Comparison of ENCODE assay signal across 8 cellular contexts in the genomic region with DNA sequence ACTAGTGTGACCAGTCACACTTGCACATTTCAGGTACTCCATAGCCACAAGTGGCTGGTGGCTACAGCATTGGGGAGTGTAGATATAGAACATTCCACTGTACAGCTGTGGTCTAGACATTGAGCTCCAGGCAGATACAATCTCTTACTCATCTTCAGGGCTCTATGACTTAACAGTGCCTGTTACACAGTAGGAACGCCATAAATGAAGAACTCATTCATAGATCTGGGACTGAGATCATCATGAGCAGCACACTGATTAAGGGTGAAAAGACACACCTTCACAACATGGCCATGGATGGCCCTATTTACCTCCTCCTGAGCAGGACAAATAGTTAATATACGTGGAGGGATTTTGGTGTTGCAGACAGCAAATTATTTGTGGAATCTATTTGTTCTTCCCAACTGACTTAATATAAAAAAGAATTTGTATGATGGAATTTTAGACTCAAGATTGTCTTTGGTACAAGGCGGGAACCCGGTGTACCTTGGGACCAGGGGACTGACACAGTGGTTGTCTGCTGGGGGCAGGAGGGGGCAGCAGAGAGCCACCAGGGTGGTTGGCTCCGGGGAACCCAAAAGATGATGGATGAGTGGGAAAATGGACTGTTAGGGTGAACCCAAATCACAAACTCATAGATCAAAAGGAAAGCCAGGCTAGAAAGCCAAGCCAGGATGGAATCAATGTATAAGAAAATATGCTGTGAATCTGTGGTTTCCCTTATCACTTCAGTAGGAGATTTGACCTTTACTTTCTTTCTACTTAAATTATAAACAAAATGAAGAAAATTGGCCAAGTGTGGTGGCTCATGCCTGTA. TPM values are rescaled to one million over a fixed set of nuclear protein-coding genes. Genes with fewer than 3 reads are reported as not detected.
A peak's percentile ranks its signal among the peaks of the same experiment; 100 is the strongest.
DNase-seq lines count a peak whose midpoint lies in the region; ATAC-seq and TF ChIP-seq lines count a peak whose summit lies in the region.

No MANE protein-coding gene starts in this region.

- in situ Hi-C loops in G401 (cut with HindIII; ENCODE audit: low sequenced_read_pairs): no loop called here

- intact Hi-C loops in activated T-helper 2 cell treated with anti-CD3 and anti-CD28 coated beads, Interferon-gamma antibody, Interleukin-2, Interleukin-4, amounts not matched to agents 10 μg/mL and 5 μg/mL and 100 μg/mL, durations not matched to agents 14 hours and 24 hours and 36 hours (cut with micrococcal nuclease): loop anchor here (5.0 to 10.0 kb wide), 3 partner anchors 35 to 515 kb away; no protein-coding TSS in a partner anchor
- intact Hi-C loops in psoas muscle (cut with DNase I): loop anchor here (2.0 to 10.0 kb wide), 4 partner anchors 245 to 482 kb away; no protein-coding TSS in a partner anchor

- WGBS in psoas muscle, 3 donors: 37 to 46% (median 46%) methylated on average over 5 of the region's 5 CpGs

- peaks cover 5% of the 10 kb centered on the region for H3K9me3 ChIP-seq in psoas muscle

- peaks cover 9% of the 10 kb centered on the region for H3K27me3 Mint-ChIP-seq in activated T-helper 2 cell treated with anti-CD3 and anti-CD28 coated beads, Interferon-gamma antibody, Interleukin-2, Interleukin-4, amounts not matched to agents 10 μg/mL and 5 μg/mL and 100 μg/mL, durations not matched to agents 14 hours and 24 hours and 36 hours (ENCODE audit: low read depth)

- peaks cover 4% of the 10 kb centered on the region for H3K9me3 Mint-ChIP-seq in activated T-helper 2 cell treated with anti-CD3 and anti-CD28 coated beads, Interferon-gamma antibody, Interleukin-2, Interleukin-4, amounts not matched to agents 10 μg/mL and 5 μg/mL and 100 μg/mL, durations not matched to agents 14 hours and 24 hours and 36 hours

- H3K4me3 ChIP-seq in HL-60 (replicated peaks; ENCODE audit: insufficient read depth, low read length) (no peak overlapping the region), psoas muscle (no peak overlapping the region)

- peak in 3 of 4 donors; percentile 78 to 83 (median 78) for ATAC-seq in psoas muscle
- ATAC-seq in GM21723 (IDR thresholded peaks at IDR 0.05; ENCODE audit: unreplicated experiment): no peak
- ATAC-seq in GM18520 (IDR thresholded peaks at IDR 0.05; ENCODE audit: unreplicated experiment): no peak

- no peaks in the 10 kb centered on the region for H3K36me3 Mint-ChIP-seq in activated T-helper 2 cell treated with anti-CD3 and anti-CD28 coated beads, Interferon-gamma antibody, Interleukin-2, Interleukin-4, amounts not matched to agents 10 μg/mL and 5 μg/mL and 100 μg/mL, durations not matched to agents 14 hours and 24 hours and 36 hours (ENCODE audit: low read depth)

- TF ChIP-seq CTCF in HL-60 (IDR thresholded peaks at IDR 0.05; ENCODE audit: insufficient read depth, low read length) (peak; percentile 77), psoas muscle (IDR thresholded peaks at IDR 0.05) (peak; percentile 79)

- H3K27ac ChIP-seq in HL-60 (replicated peaks) (no peak overlapping the region), psoas muscle (no peak overlapping the region)

- H3K4me3 Mint-ChIP-seq in activated T-helper 2 cell treated with anti-CD3 and anti-CD28 coated beads, Interferon-gamma antibody, Interleukin-2, Interleukin-4, amounts not matched to agents 10 μg/mL and 5 μg/mL and 100 μg/mL, durations not matched to agents 14 hours and 24 hours and 36 hours (ENCODE audit: low read depth): no peak overlapping the region

- H3K36me3 ChIP-seq in psoas muscle (ENCODE audit: insufficient read depth in 1 of 2, low read depth in 1 of 2): no peaks in the 10 kb centered on the region

- peaks cover 17% of the 10 kb centered on the region for H3K4me1 Mint-ChIP-seq in activated T-helper 2 cell treated with anti-CD3 and anti-CD28 coated beads, Interferon-gamma antibody, Interleukin-2, Interleukin-4, amounts not matched to agents 10 μg/mL and 5 μg/mL and 100 μg/mL, durations not matched to agents 14 hours and 24 hours and 36 hours (ENCODE audit: low read depth)

- H3K27me3 ChIP-seq in HL-60 (ENCODE audit: insufficient read depth, poor library complexity, severe bottlenecking) (no peaks in the 10 kb centered on the region), psoas muscle (ENCODE audit: insufficient read depth in 3 of 3, low read length in 2 of 3) (no peaks in the 10 kb centered on the region)

- no peak overlapping the region for H3K27ac Mint-ChIP-seq in activated T-helper 2 cell treated with anti-CD3 and anti-CD28 coated beads, Interferon-gamma antibody, Interleukin-2, Interleukin-4, amounts not matched to agents 10 μg/mL and 5 μg/mL and 100 μg/mL, durations not matched to agents 14 hours and 24 hours and 36 hours

- H3K4me1 ChIP-seq in psoas muscle: no peaks in the 10 kb centered on the region

- peak; percentile 3 for DNase-seq in G401 (ENCODE audit: low spot score)
- DNase-seq in HL-60 (ENCODE audit: low read depth in 1 of 2, low spot score in 1 of 2): peak; percentile 4 to 47
- DNase-seq in RPMI7951 (ENCODE audit: low read depth): peak; percentile 90
- peak; percentile 27 for DNase-seq in activated T-helper 2 cell treated with anti-CD3 and anti-CD28 coated beads, Interferon-gamma antibody, Interleukin-2, Interleukin-4, amounts not matched to agents 10 μg/mL and 5 μg/mL and 100 μg/mL, durations not matched to agents 14 hours and 24 hours and 36 hours (ENCODE audit: low spot score)
- DNase-seq in germinal center (ENCODE audit: low spot score): peak; percentile 39
- DNase-seq in psoas muscle: peak; percentile 57 to 69

RNA-seq across cellular contexts. Expression of gene CPA2, which starts 24.3 kb away (rescaled TPM):
- not detected in 2 replicates for total RNA-seq in G401 (2014; rRNA removed; shearing (Covaris generic))
- not detected in 2 replicates for total RNA-seq in RPMI7951 (2014; rRNA removed; shearing (Covaris generic))
- total RNA-seq in activated T-helper 2 cell treated with anti-CD3 and anti-CD28 coated beads, Interferon-gamma antibody, Interleukin-2, Interleukin-4, amounts not matched to agents 10 μg/mL and 5 μg/mL and 100 μg/mL, durations not matched to agents 14 hours and 24 hours and 36 hours: 0.14 TPM in 1 of 2 replicates, not detected in the other
- total RNA-seq in psoas muscle: under 1 TPM in 1 of 4 donors, not detected in 3; 0.32 TPM
- under 1 TPM in 2 of 3 donors, not detected in 1; 0.23 to 0.30 TPM for polyA plus RNA-seq in psoas muscle

RNA-seq across cellular contexts. Expression of gene SSMEM1, which starts 34.7 kb away (rescaled TPM):
- not detected in 2 replicates for total RNA-seq in G401 (2014; rRNA removed; shearing (Covaris generic))
- not detected in 2 replicates for total RNA-seq in RPMI7951 (2014; rRNA removed; shearing (Covaris generic))
- total RNA-seq in activated T-helper 2 cell treated with anti-CD3 and anti-CD28 coated beads, Interferon-gamma antibody, Interleukin-2, Interleukin-4, amounts not matched to agents 10 μg/mL and 5 μg/mL and 100 μg/mL, durations not matched to agents 14 hours and 24 hours and 36 hours: not detected in 2 replicates
- not detected for total RNA-seq in psoas muscle
- not detected for polyA plus RNA-seq in psoas muscle

RNA-seq across cellular contexts. Expression of gene TMEM209, which starts 37.2 kb away (rescaled TPM):
- 4.2 and 7.8 TPM in 2 replicates for total RNA-seq in G401 (2014; rRNA removed; shearing (Covaris generic))
- total RNA-seq in RPMI7951 (2014; rRNA removed; shearing (Covaris generic)): 19.3 and 26.7 TPM in 2 replicates
- total RNA-seq in activated T-helper 2 cell treated with anti-CD3 and anti-CD28 coated beads, Interferon-gamma antibody, Interleukin-2, Interleukin-4, amounts not matched to agents 10 μg/mL and 5 μg/mL and 100 μg/mL, durations not matched to agents 14 hours and 24 hours and 36 hours: 41.6 and 43.2 TPM in 2 replicates
- total RNA-seq in psoas muscle: 10 to 100 TPM in 1 of 4 donors, 1 to 10 TPM in 3; 7.0 to 11.3 (median 8.8) TPM
- 10 to 100 TPM in 1 of 3 donors, 1 to 10 TPM in 2; 5.2 to 10.2 (median 9.3) TPM for polyA plus RNA-seq in psoas muscle

RNA-seq across cellular contexts. Expression of gene CPA4, which starts 50.6 kb away (rescaled TPM):
- total RNA-seq in G401 (2014; rRNA removed; shearing (Covaris generic)): not detected in 2 replicates
- 16.8 and 17.9 TPM in 2 replicates for total RNA-seq in RPMI7951 (2014; rRNA removed; shearing (Covaris generic))
- not detected in 2 replicates for total RNA-seq in activated T-helper 2 cell treated with anti-CD3 and anti-CD28 coated beads, Interferon-gamma antibody, Interleukin-2, Interleukin-4, amounts not matched to agents 10 μg/mL and 5 μg/mL and 100 μg/mL, durations not matched to agents 14 hours and 24 hours and 36 hours
- 1 to 10 TPM in 2 of 4 donors, under 1 TPM in 2; 0.11 to 2.5 (median 1.0) TPM for total RNA-seq in psoas muscle
- under 1 TPM; 0.09 to 0.68 (median 0.20) TPM for polyA plus RNA-seq in psoas muscle

Comparison
In these comparisons a context has a peak if more than half of its experiments do, and no peak if none do; other contexts are left out.
1. DNase-seq: peak in every context shown above with its lines; median percentile 90 in RPMI7951; 63 in psoas muscle; 39 in germinal center; 27 in activated T-helper 2 cell treated with anti-CD3 and anti-CD28 coated beads, Interferon-gamma antibody, Interleukin-2, Interleukin-4, amounts not matched to agents 10 μg/mL and 5 μg/mL and 100 μg/mL, durations not matched to agents 14 hours and 24 hours and 36 hours; 26 in HL-60; 3 in G401.
2. ATAC-seq: peak in psoas muscle (3 of 4); none in GM21723 (single experiment) and GM18520 (single experiment).